Comparison of ENCODE assay signal across 9 cellular contexts in genomic region chr3:80424951-80425350, GRCh38.
"Had no signal": no experiment of that assay in that cellular context is flagged by ENCODE, and none has a peak within 500 bp of the region (broad histone marks: within the 10 kb centered on the region; RNA-seq: fewer than 3 reads in every experiment).

No MANE protein-coding gene starts in this region.

- H3K4me3 ChIP-seq: GM23248, HAP-1, K562 had no signal

- H3K27ac ChIP-seq: GM23248 had no signal

- H3K4me3 Mint-ChIP-seq: HFFc6 had no signal

- H3K9ac ChIP-seq: GM23248 had no signal

- H3K9me3 ChIP-seq: HAP-1 had no signal

- FAIRE-seq: HTR-8/SVneo, K562 had no signal

- H2AFZ ChIP-seq: GM23248 had no signal

- H3K27ac Mint-ChIP-seq: HFFc6 had no signal

- DNase-seq: GM23248, GOT3, H7, HFFc6, IMR-90 had no signal

- H3K36me3 ChIP-seq: HAP-1 had no signal

- ATAC-seq: HCT116, K562 had no signal
